ENCODE assay signal across 11 cellular contexts in genomic region chr21:25929859-25930520, GRCh38.
DNase-seq lines count a peak whose midpoint lies in the region; ATAC-seq, FAIRE-seq and TF ChIP-seq lines count a peak whose summit lies in the region.
"Had no signal": no experiment of that assay in that cellular context is flagged by ENCODE, and none has a peak within 500 bp of the region (broad histone marks: within the 10 kb centered on the region; RNA-seq: fewer than 3 reads in every experiment).

No MANE protein-coding gene starts in this region.

- intact Hi-C loops in kidney (cut with DNase I) = no loop called here

- no peaks in the 10 kb centered on the region for H3K9me3 ChIP-seq in kidney (ENCODE audit: control insufficient read depth in 1 of 2, low read length in 2 of 2)

- peaks cover 17% of the 10 kb centered on the region in 2 donors for H3K4me1 ChIP-seq in kidney (ENCODE audit: control insufficient read depth in 1 of 2, insufficient read depth in 1 of 2, low read depth in 1 of 2, low read length in 2 of 2)

- in situ Hi-C loops in astrocyte of the spinal cord (cut with HindIII; ENCODE audit: low sequenced_read_pairs) = no loop called here

- ATAC-seq in GM19455 (IDR thresholded peaks at IDR 0.05; ENCODE audit: unreplicated experiment) = no peak

- no peak overlapping the region for H3K27ac ChIP-seq in kidney (ENCODE audit: low read depth in 2 of 2, low read length in 2 of 2)

- no peak overlapping the region for H3K4me3 ChIP-seq in astrocyte of the spinal cord (ENCODE audit: low read depth, low read length)
- no peak overlapping the region for H3K4me3 ChIP-seq in fibroblast of villous mesenchyme (ENCODE audit: low read depth, low read length)
- no peak overlapping the region for H3K4me3 ChIP-seq in kidney (ENCODE audit: low read length in 2 of 2)

- TF ChIP-seq CTCF in astrocyte of the spinal cord (IDR thresholded peaks at IDR 0.05; ENCODE audit: low read depth, low read length) (peak; percentile 24), fibroblast of villous mesenchyme (IDR thresholded peaks at IDR 0.05; ENCODE audit: insufficient read depth, low read depth, low read length) (no peak), kidney (IDR thresholded peaks at IDR 0.05; ENCODE audit: borderline replicate concordance, extremely low read depth, insufficient read depth) (no peak)

- no peak overlapping the region for H3K9ac ChIP-seq in kidney (ENCODE audit: low read length in 2 of 2)

- no peak for FAIRE-seq in kidney (lab: Jason Lieb, UNC)

- H3K36me3 ChIP-seq in kidney (ENCODE audit: control insufficient read depth in 1 of 2, insufficient read depth in 2 of 2, low read length in 2 of 2) = no peaks in the 10 kb centered on the region

- peak; percentile 21 for DNase-seq in ELR (ENCODE audit: low read depth)
- DNase-seq in astrocyte of the spinal cord (ENCODE audit: low read depth, low spot score) = peak; percentile 68
- peak; percentile 55 for DNase-seq in fibroblast of villous mesenchyme (ENCODE audit: low read depth)
- DNase-seq in nucleus accumbens (lab: John Stamatoyannopoulos, UW) = peak in 30 of 56 donors; percentile 16 to 63 (median 36)
- DNase-seq in COLO668 (lab: John Stamatoyannopoulos, UW; ENCODE audit: unreplicated experiment) = no peak
- DNase-seq in kidney = no peak
- DNase-seq in T-helper 1 cell = no peak
- DNase-seq: activated CD4-positive, alpha-beta T cell treated with anti-CD3 and anti-CD28 coated beads, Interleukin-2, amount 50 U/mL, for 48 hours; cerebellar nuclear complex; NCI-H2171 treated with DMSO at 0.1 percent for 48 hours had no signal

Comparison
In these comparisons a context has a peak if more than half of its experiments do, and no peak if none do; other contexts are left out.
1. DNase-seq: peak in ELR (single experiment), astrocyte of the spinal cord (single experiment), fibroblast of villous mesenchyme (single experiment) and nucleus accumbens (30 of 56); none in COLO668 (single experiment), kidney (single experiment) and T-helper 1 cell (0 of 5).